23 cellular contexts compared by ENCODE assay signal in genomic region chr1:55170426-55170825, GRCh38.
"Had no signal": no experiment of that assay in that cellular context is flagged by ENCODE, and none has a peak within 500 bp of the region (broad histone marks: within the 10 kb centered on the region; RNA-seq: fewer than 3 reads in every experiment).

No MANE protein-coding gene starts in this region.

- DNase-seq: activated CD4-positive, alpha-beta T cell treated with anti-CD3 and anti-CD28 coated beads for 1 hour; activated CD4-positive, alpha-beta T cell treated with anti-CD3 and anti-CD28 coated beads, Interleukin-2, amount 50 U/mL, for 4 hours; activated effector memory CD4-positive, alpha-beta T cell treated with anti-CD3 and anti-CD28 coated beads, Interleukin-2, amount 50 U/mL, for 16 hours; activated T-cell treated with anti-CD3 and anti-CD28 coated beads for 4 hours; amygdala; foreskin fibroblast; hippocampal formation; islet precursor cell; left colon; lower lobe of right lung; pancreas; right lobe of liver; SIG-M5; small intestine; stimulated activated CD4-positive, alpha-beta T cell treated with anti-CD3 and anti-CD28 coated beads, Interleukin-15, amount 100 ng/mL, for 24 hours; stimulated activated CD4-positive, alpha-beta T cell treated with anti-CD3 and anti-CD28 coated beads, Interleukin-4, amount 100 ng/mL, for 1 hour; T-helper 1 cell; T-helper 9 cell had no signal

- H3K27ac ChIP-seq: epithelial cell of prostate, lower lobe of right lung, neutrophil, pancreas, right lobe of liver had no signal

- ATAC-seq: activated naive CD4-positive, alpha-beta T cell treated with anti-CD3 and anti-CD28 coated beads, Interleukin-2, amount 50 U/mL, for 72 hours; left colon; lower lobe of right lung; pancreas; right lobe of liver; stimulated activated effector memory CD8-positive, alpha-beta T cell treated with anti-CD3 and anti-CD28 coated beads, Interleukin-12 subunit alpha, Interleukin-12 subunit beta, amount 100 ng/mL, for 72 hours had no signal

- H3K27ac Mint-ChIP-seq: mesothelial cell of epicardium had no signal

- H3K4me3 Mint-ChIP-seq: mesothelial cell of epicardium; stimulated activated effector memory CD8-positive, alpha-beta T cell treated with anti-CD3 and anti-CD28 coated beads, Interleukin-12 subunit alpha, Interleukin-12 subunit beta, amount 100 ng/mL, for 72 hours had no signal

- H3K27me3 ChIP-seq: neutrophil, pancreas, right lobe of liver had no signal

- H3K9me3 ChIP-seq: lower lobe of right lung, neutrophil, pancreas, right lobe of liver had no signal

- H3K4me1 ChIP-seq: lower lobe of right lung, pancreas, right lobe of liver had no signal

- H3K4me3 ChIP-seq: lower lobe of right lung, pancreas, right lobe of liver had no signal

- H3K9me3 Mint-ChIP-seq: activated naive CD4-positive, alpha-beta T cell treated with anti-CD3 and anti-CD28 coated beads, Interleukin-2, amount 50 U/mL, for 72 hours; mesothelial cell of epicardium; stimulated activated effector memory CD8-positive, alpha-beta T cell treated with anti-CD3 and anti-CD28 coated beads, Interleukin-12 subunit alpha, Interleukin-12 subunit beta, amount 100 ng/mL, for 72 hours had no signal
